Comparison of ENCODE assay signal across 1 cellular context in the genomic region with DNA sequence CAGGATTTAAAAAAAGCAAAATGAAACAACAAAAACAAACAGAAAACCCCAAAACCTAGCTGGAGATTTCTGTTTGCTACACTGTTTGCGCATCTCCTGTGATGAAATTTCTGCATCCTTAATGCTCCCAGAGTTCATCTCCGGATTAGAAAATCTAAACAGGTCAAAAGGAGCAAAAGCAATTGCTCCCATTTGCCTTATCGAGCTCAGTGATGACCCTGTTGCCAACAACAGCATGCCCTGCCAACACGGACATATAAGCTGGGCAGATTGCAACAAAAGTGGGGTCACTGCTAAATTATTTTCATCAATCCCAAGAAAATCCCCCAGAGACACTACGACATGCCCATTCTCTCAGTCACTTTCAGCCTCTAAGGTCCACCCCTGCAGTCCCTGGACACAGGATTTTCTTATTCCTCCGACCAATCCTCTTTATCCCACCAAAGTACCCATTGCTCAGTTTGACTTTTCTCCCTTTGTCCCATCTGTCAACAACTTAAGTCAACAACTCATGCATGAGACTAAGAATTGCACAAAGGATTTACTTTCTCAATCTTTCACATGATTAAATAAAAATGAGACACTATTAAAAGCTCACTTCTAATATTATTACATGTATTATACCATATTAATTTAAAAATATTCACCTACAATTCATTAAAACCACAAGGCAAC.
TF ChIP-seq lines count a peak whose summit lies in the region.

No MANE protein-coding gene starts in this region.

TF ChIP-seq in neural cell, 6 proteins besides CTCF, POLR2A, EP300 and RAD21 (continued from another document):
- TF ChIP-seq, protein P1, sequence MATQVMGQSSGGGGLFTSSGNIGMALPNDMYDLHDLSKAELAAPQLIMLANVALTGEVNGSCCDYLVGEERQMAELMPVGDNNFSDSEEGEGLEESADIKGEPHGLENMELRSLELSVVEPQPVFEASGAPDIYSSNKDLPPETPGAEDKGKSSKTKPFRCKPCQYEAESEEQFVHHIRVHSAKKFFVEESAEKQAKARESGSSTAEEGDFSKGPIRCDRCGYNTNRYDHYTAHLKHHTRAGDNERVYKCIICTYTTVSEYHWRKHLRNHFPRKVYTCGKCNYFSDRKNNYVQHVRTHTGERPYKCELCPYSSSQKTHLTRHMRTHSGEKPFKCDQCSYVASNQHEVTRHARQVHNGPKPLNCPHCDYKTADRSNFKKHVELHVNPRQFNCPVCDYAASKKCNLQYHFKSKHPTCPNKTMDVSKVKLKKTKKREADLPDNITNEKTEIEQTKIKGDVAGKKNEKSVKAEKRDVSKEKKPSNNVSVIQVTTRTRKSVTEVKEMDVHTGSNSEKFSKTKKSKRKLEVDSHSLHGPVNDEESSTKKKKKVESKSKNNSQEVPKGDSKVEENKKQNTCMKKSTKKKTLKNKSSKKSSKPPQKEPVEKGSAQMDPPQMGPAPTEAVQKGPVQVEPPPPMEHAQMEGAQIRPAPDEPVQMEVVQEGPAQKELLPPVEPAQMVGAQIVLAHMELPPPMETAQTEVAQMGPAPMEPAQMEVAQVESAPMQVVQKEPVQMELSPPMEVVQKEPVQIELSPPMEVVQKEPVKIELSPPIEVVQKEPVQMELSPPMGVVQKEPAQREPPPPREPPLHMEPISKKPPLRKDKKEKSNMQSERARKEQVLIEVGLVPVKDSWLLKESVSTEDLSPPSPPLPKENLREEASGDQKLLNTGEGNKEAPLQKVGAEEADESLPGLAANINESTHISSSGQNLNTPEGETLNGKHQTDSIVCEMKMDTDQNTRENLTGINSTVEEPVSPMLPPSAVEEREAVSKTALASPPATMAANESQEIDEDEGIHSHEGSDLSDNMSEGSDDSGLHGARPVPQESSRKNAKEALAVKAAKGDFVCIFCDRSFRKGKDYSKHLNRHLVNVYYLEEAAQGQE (IDR thresholded peaks at IDR 0.05; ENCODE audit: borderline replicate concordance), result no peak
- TF ChIP-seq SMC3 (conservative IDR thresholded peaks at IDR 0.05; ENCODE audit: poor library complexity), result no peak
